7 cellular contexts compared by ENCODE assay signal in genomic region chr10:71727429-71728217, GRCh38. TPM values are rescaled to one million over a fixed set of nuclear protein-coding genes. Genes with fewer than 3 reads are reported as not detected.
DNase-seq lines count a peak whose midpoint lies in the region; ATAC-seq and TF ChIP-seq lines count a peak whose summit lies in the region.

No MANE protein-coding gene starts in this region.

- DNase-seq in NCI-H2196 treated with DMSO at 0.1 percent for 48 hours (lab: John Stamatoyannopoulos, UW; ENCODE audit: unreplicated experiment): peak; percentile 0
- DNase-seq in activated T-cell treated with anti-CD3 and anti-CD28 coated beads, Interleukin-2, amount 50 U/mL, for 4 hours: peak; percentile 56
- peak; percentile 30 to 63 for DNase-seq in cardiac muscle cell (ENCODE audit: low read depth in 1 of 2, low spot score in 1 of 2)
- DNase-seq in stimulated activated CD4-positive, alpha-beta T cell treated with anti-CD3 and anti-CD28 coated beads, Interleukin-1b, Interleukin-23, amount 100 ng/mL, for 24 hours (ENCODE audit: low read depth in 4 of 4, low spot score in 1 of 4): peak in 3 of 4 experiments; percentile 40 to 62 (median 44)
- DNase-seq in HFFc6: no peak

- no peak overlapping the region for H3K4me3 ChIP-seq in cardiac muscle cell

- no peaks in the 10 kb centered on the region for H3K9me3 Mint-ChIP-seq in activated T-cell treated with anti-CD3 and anti-CD28 coated beads, Interleukin-2, amount 50 U/mL, for 4 hours
- no peaks in the 10 kb centered on the region for H3K9me3 Mint-ChIP-seq in HFFc6

- H3K27me3 Mint-ChIP-seq in activated T-cell treated with anti-CD3 and anti-CD28 coated beads, Interleukin-2, amount 50 U/mL, for 4 hours (ENCODE audit: low read depth): no peaks in the 10 kb centered on the region
- peaks cover 21% of the 10 kb centered on the region for H3K27me3 Mint-ChIP-seq in HFFc6 (ENCODE audit: insufficient read depth)

- H3K4me1 Mint-ChIP-seq in activated T-cell treated with anti-CD3 and anti-CD28 coated beads, Interleukin-2, amount 50 U/mL, for 4 hours (ENCODE audit: low read depth): peaks cover 95% of the 10 kb centered on the region
- peaks cover 19% of the 10 kb centered on the region for H3K4me1 Mint-ChIP-seq in HFFc6 (ENCODE audit: low read depth)

- no peaks in the 10 kb centered on the region for H3K9me3 ChIP-seq in cardiac muscle cell (ENCODE audit: low read depth)

- H3K27ac ChIP-seq in cardiac muscle cell: peak overlapping the region; percentile 79

- H3K36me3 ChIP-seq in cardiac muscle cell: no peaks in the 10 kb centered on the region

- no peak for TF ChIP-seq CTCF in cardiac muscle cell (IDR thresholded peaks at IDR 0.05; ENCODE audit: low read depth, low read length)
- TF ChIP-seq CTCF in HFFc6 (IDR thresholded peaks at IDR 0.05): no peak

- peaks cover 13% of the 10 kb centered on the region for H3K4me1 ChIP-seq in cardiac muscle cell (ENCODE audit: low read depth)

- H3K27ac Mint-ChIP-seq in HFFc6: no peak overlapping the region

- peak overlapping the region; percentile 68 for H3K4me3 Mint-ChIP-seq in activated T-cell treated with anti-CD3 and anti-CD28 coated beads, Interleukin-2, amount 50 U/mL, for 4 hours
- H3K4me3 Mint-ChIP-seq in HFFc6: no peak overlapping the region

- no peaks in the 10 kb centered on the region for H3K27me3 ChIP-seq in cardiac muscle cell

- peak; percentile 48 for TF ChIP-seq POLR2A in GM18526 (IDR thresholded peaks at IDR 0.05; ENCODE audit: extremely low read depth, insufficient read length)

- ATAC-seq in HG02798 (IDR thresholded peaks at IDR 0.05; ENCODE audit: poor library complexity, unreplicated experiment): peak; percentile 65
- peak; percentile 58 to 63 for ATAC-seq in activated T-cell treated with anti-CD3 and anti-CD28 coated beads, Interleukin-2, amount 50 U/mL, for 4 hours

- H3K36me3 Mint-ChIP-seq in activated T-cell treated with anti-CD3 and anti-CD28 coated beads, Interleukin-2, amount 50 U/mL, for 4 hours (ENCODE audit: insufficient read depth): no peaks in the 10 kb centered on the region
- 0 out of 2 replicates have a peak, but pooled peaks cover 1% of the 10 kb centered on the region for H3K36me3 Mint-ChIP-seq in HFFc6 (ENCODE audit: low read depth)

RNA-seq across cellular contexts. Expression of gene C10orf105, which starts 8.0 kb away (rescaled TPM):
- under 1 TPM; 0.05 to 0.28 (median 0.18) TPM for total RNA-seq in activated T-cell treated with anti-CD3 and anti-CD28 coated beads, Interleukin-2, amount 50 U/mL, for 4 hours
- total RNA-seq in cardiac muscle cell: 0.03 TPM in 1 of 2 replicates, not detected in the other
- polyA plus RNA-seq in cardiac muscle cell: 0.85 TPM in 1 of 2 replicates, not detected in the other
- total RNA-seq in HFFc6 (2021; fragmentation: NEBNext Ultra II Directional; extraction: Animal tissue kit (Norgen Biotek cat#: 25700)): not detected

RNA-seq across cellular contexts. Expression of gene VSIR, which starts 45.7 kb away (rescaled TPM):
- total RNA-seq in activated T-cell treated with anti-CD3 and anti-CD28 coated beads, Interleukin-2, amount 50 U/mL, for 4 hours: 100 to 1,000 TPM; 238 to 274 (median 240) TPM
- 1.3 and 1.7 TPM in 2 replicates for total RNA-seq in cardiac muscle cell
- polyA plus RNA-seq in cardiac muscle cell: 1.5 and 1.8 TPM in 2 replicates
- 10 to 100 TPM; 24.3 to 36.2 (median 29.0) TPM for total RNA-seq in HFFc6 (2021; fragmentation: NEBNext Ultra II Directional; extraction: Animal tissue kit (Norgen Biotek cat#: 25700))
